22 cellular contexts compared by ENCODE assay signal in genomic region chr12:45381351-45381750, GRCh38.
DNase-seq lines count a peak whose midpoint lies in the region; ATAC-seq and TF ChIP-seq lines count a peak whose summit lies in the region.
"Had no signal": no experiment of that assay in that cellular context is flagged by ENCODE, and none has a peak within 500 bp of the region (broad histone marks: within the 10 kb centered on the region; RNA-seq: fewer than 3 reads in every experiment).

No MANE protein-coding gene starts in this region.

- CTCF ChIA-PET in mammary epithelial cell (lab: Charles Lee; ENCODE audit: low non-redundant PET): no interaction called here
- CTCF ChIA-PET in PC-3 (lab: Charles Lee): no interaction called here

- H3K4me2 ChIP-seq in mammary epithelial cell (ENCODE audit: insufficient read depth, low read depth, low read length) (no peak overlapping the region), PC-3 (ENCODE audit: low read length) (no peak overlapping the region)
- H3K4me2 ChIP-seq: KMS-11 had no signal

- H3K79me2 ChIP-seq in mammary epithelial cell (ENCODE audit: insufficient read depth, low read length) (no peaks in the 10 kb centered on the region), PC-3 (ENCODE audit: low read length) (no peaks in the 10 kb centered on the region)

- H3K9ac ChIP-seq in mammary epithelial cell (ENCODE audit: insufficient read depth, low read length) (no peak overlapping the region), PC-3 (ENCODE audit: low read length) (no peak overlapping the region)
- H3K9ac ChIP-seq: KMS-11 had no signal

- H3K27me3 ChIP-seq in mammary epithelial cell (ENCODE audit: insufficient read depth, low read length) (no peaks in the 10 kb centered on the region), breast epithelium (no peaks in the 10 kb centered on the region), PC-3 (ENCODE audit: low read length) (no peaks in the 10 kb centered on the region), foreskin keratinocyte (no peaks in the 10 kb centered on the region)
- H3K27me3 ChIP-seq: BE2C had no signal

- peaks cover 7% of the 10 kb centered on the region for H3K36me3 ChIP-seq in mammary epithelial cell (ENCODE audit: insufficient read depth, low read length)
- peaks cover 5% of the 10 kb centered on the region for H3K36me3 ChIP-seq in breast epithelium
- no peaks in the 10 kb centered on the region for H3K36me3 ChIP-seq in PC-3 (ENCODE audit: low read depth, low read length)

- ATAC-seq in PC-3 (peak; percentile 71), foreskin keratinocyte (peak; percentile 64), Right ventricle myocardium superior (ENCODE audit: poor library complexity) (no peak), GM18909 (IDR thresholded peaks at IDR 0.05; ENCODE audit: poor library complexity, unreplicated experiment) (no peak)

- TF ChIP-seq CTCF in mammary epithelial cell (conservative IDR thresholded peaks at IDR 0.05 in 1 of 2, IDR thresholded peaks at IDR 0.05 in 1 of 2; ENCODE audit: extremely low read depth in 1 of 2, insufficient read depth in 1 of 2, low read depth in 1 of 2, low read length in 2 of 2) (no peak), breast epithelium (IDR thresholded peaks at IDR 0.05) (no peak), PC-3 (conservative IDR thresholded peaks at IDR 0.05; ENCODE audit: low read depth, low read length) (no peak), foreskin keratinocyte (conservative IDR thresholded peaks at IDR 0.05) (no peak)

- H3K9me2 ChIP-seq in PC-3 (replicated peaks; ENCODE audit: low read length): no peaks in the 10 kb centered on the region

- TF ChIP-seq POLR2A in breast epithelium (IDR thresholded peaks at IDR 0.05): no peak

- POLR2A ChIA-PET in PC-3 (lab: Charles Lee; ENCODE audit: unreplicated experiment): no interaction called here

- BruUV-seq in mammary epithelial cell (replicated peaks; lab: Mats Ljungman, UMichigan) (no TSS peak), PC-3 (replicated peaks; lab: Mats Ljungman, UMichigan) (no TSS peak)

- peak; percentile 17 for DNase-seq in mammary epithelial cell
- DNase-seq in breast epithelium (ENCODE audit: low spot score in 2 of 2): no peak
- peak; percentile 66 for DNase-seq in PC-3
- DNase-seq in foreskin keratinocyte: no peak
- DNase-seq in Right ventricle myocardium superior: no peak
- DNase-seq in hypothalamus (lab: John Stamatoyannopoulos, UW): no peak
- DNase-seq in DMS 273 treated with DMSO at 0.1 percent for 48 hours (lab: John Stamatoyannopoulos, UW): no peak
- DNase-seq: BE2C; CD4-positive, CD25-positive, alpha-beta regulatory T cell; COR-L47; GF-D8; H7; NCI-H1048; NCI-H1436; NCI-H1930; NCI-H226; NCI-H524; NCI-H82; RPMI8226 had no signal

- H3K4me1 ChIP-seq in mammary epithelial cell (ENCODE audit: insufficient read depth, low read length): peaks cover 11% of the 10 kb centered on the region
- H3K4me1 ChIP-seq in breast epithelium: no peaks in the 10 kb centered on the region
- H3K4me1 ChIP-seq in PC-3 (ENCODE audit: insufficient read depth, low read length): peaks cover 49% of the 10 kb centered on the region
- peaks cover 27% of the 10 kb centered on the region for H3K4me1 ChIP-seq in foreskin keratinocyte

- dilution Hi-C loops in mammary epithelial cell (cut with HindIII; ENCODE audit: low sequenced_read_pairs): no loop called here

- no peaks in the 10 kb centered on the region for H3K9me3 ChIP-seq in mammary epithelial cell (replicated peaks; ENCODE audit: insufficient read depth, low read length)
- no peaks in the 10 kb centered on the region for H3K9me3 ChIP-seq in breast epithelium
- H3K9me3 ChIP-seq in PC-3 (ENCODE audit: low read length): no peaks in the 10 kb centered on the region
- H3K9me3 ChIP-seq: BE2C had no signal

- in situ Hi-C loops in mammary epithelial cell (cut with MboI; ENCODE audit: low sequenced_read_pairs in 2 of 2): loop anchor here (10.0 kb wide), 2 partner anchors 197 to 207 kb away; no protein-coding TSS in a partner anchor

- no peak overlapping the region for H2AFZ ChIP-seq in mammary epithelial cell (ENCODE audit: low read depth, low read length)
- no peak overlapping the region for H2AFZ ChIP-seq in PC-3 (ENCODE audit: low read length)

- WGBS in mammary epithelial cell (ENCODE audit: low coverage, missing lambda C conversion rate): 72% methylated on average over 4 of the region's 4 CpGs

- intact Hi-C loops in mammary epithelial cell (cut with micrococcal nuclease) (no loop called here), breast epithelium (cut with DNase I; ENCODE audit: low total_unique reads) (loop anchor here (10.0 kb wide), 1 partner anchor 197 kb away; no protein-coding TSS in a partner anchor), PC-3 (cut with micrococcal nuclease) (no loop called here), Right ventricle myocardium superior (cut with DNase I) (no loop called here)

- H3K27ac ChIP-seq in mammary epithelial cell (ENCODE audit: insufficient read depth, low read depth, low read length) (no peak overlapping the region), breast epithelium (no peak overlapping the region), PC-3 (ENCODE audit: low read length) (no peak overlapping the region), foreskin keratinocyte (no peak overlapping the region)
- H3K27ac ChIP-seq: 22Rv1, KMS-11 had no signal

- H4K20me1 ChIP-seq in mammary epithelial cell (ENCODE audit: insufficient read depth, low read length) (no peaks in the 10 kb centered on the region), PC-3 (ENCODE audit: low read length) (no peaks in the 10 kb centered on the region)

- H3F3A ChIP-seq in PC-3 (ENCODE audit: low read length, unreplicated experiment): peaks cover 5% of the 10 kb centered on the region

- H3K4me3 ChIP-seq in mammary epithelial cell (replicated peaks in 1 of 3; ENCODE audit: insufficient read depth in 1 of 3, low read depth in 2 of 3, low read length in 3 of 3) (no peak overlapping the region), breast epithelium (no peak overlapping the region), PC-3 (ENCODE audit: low read length) (no peak overlapping the region)

Comparison
In these comparisons a context has a peak if more than half of its experiments do, and no peak if none do; other contexts are left out.
1. DNase-seq: peak in mammary epithelial cell (single experiment) and PC-3 (single experiment); none in breast epithelium (0 of 2), foreskin keratinocyte (0 of 2), Right ventricle myocardium superior (single experiment), hypothalamus (0 of 51) and DMS 273 treated with DMSO at 0.1 percent for 48 hours (single experiment).
2. ATAC-seq: peak in PC-3 (single experiment) and foreskin keratinocyte (single experiment); none in Right ventricle myocardium superior (single experiment) and GM18909 (single experiment).